ENCODE assay signal across 8 cellular contexts in the genomic region with DNA sequence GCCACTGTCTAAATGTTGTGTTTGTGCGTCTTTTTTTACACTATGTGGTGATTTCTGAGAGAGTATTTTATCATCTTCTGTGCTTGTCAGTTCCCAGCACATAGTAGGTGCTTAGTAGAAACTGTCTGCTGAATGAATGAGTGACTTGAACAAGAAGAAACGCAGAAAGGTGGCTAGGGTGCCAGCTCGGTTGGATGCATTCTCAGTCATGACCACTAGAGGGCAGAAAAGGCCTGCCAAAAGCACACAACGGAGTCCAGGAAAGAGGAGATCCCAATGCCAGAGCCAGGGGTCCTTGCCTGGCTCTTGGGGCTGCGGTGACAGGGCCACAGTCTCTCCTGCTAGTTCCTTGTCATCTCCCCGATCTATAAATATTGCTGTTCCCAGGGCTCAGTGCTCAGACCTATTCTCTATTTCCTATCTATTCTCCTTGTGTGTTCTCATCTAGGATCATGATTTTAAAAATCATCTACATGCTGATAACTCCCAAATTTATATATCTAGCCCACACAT. TPM values are rescaled to one million over a fixed set of nuclear protein-coding genes. Genes with fewer than 3 reads are reported as not detected.
DNase-seq lines count a peak whose midpoint lies in the region; ATAC-seq and TF ChIP-seq lines count a peak whose summit lies in the region.

No MANE protein-coding gene starts in this region.

- no peak overlapping the region for H3K4me3 ChIP-seq in psoas muscle
- H3K4me3 ChIP-seq in uterus = no peak overlapping the region

- H3K27ac ChIP-seq in psoas muscle (no peak overlapping the region), uterus (no peak overlapping the region)

- intact Hi-C loops in psoas muscle (cut with DNase I) = loop anchor here (1.0 to 5.0 kb wide), 3 partner anchors 218 to 699 kb away; a partner anchor contains a TSS
- intact Hi-C loops in uterus (cut with DNase I; ENCODE audit: low total_unique reads) = loop anchor here (10.0 kb wide), 1 partner anchor 704 kb away; a partner anchor contains a TSS

- peak; percentile 46 for DNase-seq in DMS79 (lab: John Stamatoyannopoulos, UW)
- DNase-seq in SK-MEL-5 (ENCODE audit: low read depth, low spot score) = peak; percentile 68
- DNase-seq in activated naive CD4-positive, alpha-beta T cell treated with Interleukin-2 at 50 U/mL for 16 hours = peak; percentile 65
- peak; percentile 44 for DNase-seq in glomerular endothelial cell (ENCODE audit: extremely low read depth, low read depth, low spot score)
- DNase-seq in psoas muscle = peak in 1 of 2 donors; percentile 24
- DNase-seq in uterus = peak; percentile 52 to 53

- ATAC-seq in psoas muscle = peak in 3 of 4 donors; percentile 61 to 76 (median 70)
- no peak for ATAC-seq in GM21737 (IDR thresholded peaks at IDR 0.05; ENCODE audit: unreplicated experiment)

- in situ Hi-C loops in SK-MEL-5 (cut with HindIII; ENCODE audit: low pct_unique_long_range_greater_than_20kb, low sequenced_read_pairs) = no loop called here

- peak; percentile 91 for TF ChIP-seq CTCF in LNCAP (IDR thresholded peaks at IDR 0.05)
- TF ChIP-seq CTCF in psoas muscle (IDR thresholded peaks at IDR 0.05) = peak; percentile 99
- peak; percentile 82 to 89 (median 86) for TF ChIP-seq CTCF in uterus (IDR thresholded peaks at IDR 0.05)

- no peak for TF ChIP-seq POLR2A in uterus (IDR thresholded peaks at IDR 0.05)

- H3K4me1 ChIP-seq in psoas muscle (no peaks in the 10 kb centered on the region), uterus (no peaks in the 10 kb centered on the region)

- no peaks in the 10 kb centered on the region for H3K36me3 ChIP-seq in psoas muscle (ENCODE audit: insufficient read depth in 1 of 2, low read depth in 1 of 2)
- H3K36me3 ChIP-seq in uterus = no peaks in the 10 kb centered on the region

- H3K9me3 ChIP-seq in psoas muscle (no peaks in the 10 kb centered on the region), uterus (no peaks in the 10 kb centered on the region)

- peaks cover 3 to 31% (median 7%) of the 10 kb centered on the region in 3 donors for H3K27me3 ChIP-seq in psoas muscle (ENCODE audit: insufficient read depth in 3 of 3, low read length in 2 of 3)
- peaks cover 0 to 11% of the 10 kb centered on the region in 2 donors for H3K27me3 ChIP-seq in uterus

- WGBS in psoas muscle, 3 donors = 2 to 7% (median 2%) methylated on average over 6 of the region's 6 CpGs

RNA-seq across cellular contexts. Expression of a gene that starts 57.3 kb away (rescaled TPM):
- total RNA-seq in SK-MEL-5 (2014; rRNA removed; shearing (Covaris generic)) = not detected in 2 replicates
- polyA plus RNA-seq in SK-MEL-5 (2015; cell fraction: cytosol; rRNA removed) = not detected in 2 replicates
- polyA plus RNA-seq in SK-MEL-5 (2015; cell fraction: nucleus; rRNA removed) = not detected in 2 replicates
- total RNA-seq in glomerular endothelial cell (not detected in 2 replicates), psoas muscle (not detected), uterus (not detected)
- polyA plus RNA-seq in psoas muscle = not detected
